ENCODE assay signal across 2 cellular contexts in genomic region chr16:66370786-66371684, GRCh38.
TF ChIP-seq lines count a peak whose summit lies in the region.

No MANE protein-coding gene starts in this region.

TF ChIP-seq in endothelial cell of umbilical vein, 7 proteins besides CTCF, POLR2A, EP300 and RAD21:
- no peak for TF ChIP-seq GATA2 (IDR thresholded peaks at IDR 0.05; ENCODE audit: insufficient read depth, insufficient read length, low read depth, low read length)
- no peak for TF ChIP-seq MAX (IDR thresholded peaks at IDR 0.05; ENCODE audit: insufficient read depth, insufficient read length)
- TF ChIP-seq JUN (IDR thresholded peaks at IDR 0.05; ENCODE audit: borderline replicate concordance, insufficient read depth, insufficient read length, low read depth): no peak
- no peak for TF ChIP-seq MYC (IDR thresholded peaks at IDR 0.05; ENCODE audit: low read depth, low read length)
- TF ChIP-seq FOS (IDR thresholded peaks at IDR 0.05; ENCODE audit: borderline replicate concordance, insufficient read depth, low read length): no peak
- TF ChIP-seq POLR2AphosphoS5 (IDR thresholded peaks at IDR 0.05; ENCODE audit: insufficient read depth, low read depth, low read length): peak; percentile 22

TF ChIP-seq in GM23338, 12 proteins besides CTCF, POLR2A, EP300 and RAD21:
- TF ChIP-seq JUNB (IDR thresholded peaks at IDR 0.05; ENCODE audit: unreplicated experiment) (no peak), EZH2phosphoT487 (IDR thresholded peaks at IDR 0.05; ENCODE audit: unreplicated experiment) (no peak), ZNF462 (CRISPR knock-in tag; IDR thresholded peaks at IDR 0.05) (no peak), REST (IDR thresholded peaks at IDR 0.05; ENCODE audit: unreplicated experiment) (no peak), STAT1 (IDR thresholded peaks at IDR 0.05; ENCODE audit: unreplicated experiment) (no peak), CREB1 (CRISPR knock-in tag; IDR thresholded peaks at IDR 0.05; ENCODE audit: low read depth) (no peak)
